10 cellular contexts compared by ENCODE assay signal in the genomic region with DNA sequence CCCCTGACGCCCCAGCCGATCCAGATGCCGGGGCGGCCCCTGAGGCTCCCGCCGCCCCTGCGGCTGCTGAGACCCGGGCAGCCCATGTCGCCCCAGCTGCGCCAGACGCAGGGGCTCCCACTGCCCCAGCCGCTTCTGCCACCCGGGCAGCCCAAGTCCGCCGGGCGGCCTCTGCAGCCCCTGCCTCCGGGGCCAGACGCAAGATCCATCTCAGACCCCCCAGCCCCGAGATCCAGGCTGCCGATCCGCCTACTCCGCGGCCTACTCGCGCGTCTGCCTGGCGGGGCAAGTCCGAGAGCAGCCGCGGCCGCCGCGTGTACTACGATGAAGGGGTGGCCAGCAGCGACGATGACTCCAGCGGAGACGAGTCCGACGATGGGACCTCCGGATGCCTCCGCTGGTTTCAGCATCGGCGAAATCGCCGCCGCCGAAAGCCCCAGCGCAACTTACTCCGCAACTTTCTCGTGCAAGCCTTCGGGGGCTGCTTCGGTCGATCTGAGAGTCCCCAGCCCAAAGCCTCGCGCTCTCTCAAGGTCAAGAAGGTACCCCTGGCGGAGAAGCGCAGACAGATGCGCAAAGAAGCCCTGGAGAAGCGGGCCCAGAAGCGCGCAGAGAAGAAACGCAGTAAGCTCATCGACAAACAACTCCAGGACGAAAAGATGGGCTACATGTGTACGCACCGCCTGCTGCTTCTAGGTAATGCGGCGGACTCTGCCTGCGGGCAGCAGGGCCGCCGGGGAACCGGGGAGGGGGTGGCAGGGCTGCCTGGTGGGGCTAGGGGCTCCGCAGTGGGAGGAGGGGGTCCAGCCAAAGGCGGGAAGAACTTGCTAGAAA. TPM values are rescaled to one million over a fixed set of nuclear protein-coding genes. Genes with fewer than 3 reads are reported as not detected.
DNase-seq lines count a peak whose midpoint lies in the region; ATAC-seq, FAIRE-seq and TF ChIP-seq lines count a peak whose summit lies in the region.
"Had no signal": no experiment of that assay in that cellular context is flagged by ENCODE, and none has a peak within 500 bp of the region (broad histone marks: within the 10 kb centered on the region; RNA-seq: fewer than 3 reads in every experiment).

No MANE protein-coding gene starts in this region.

- peak overlapping the region; percentile 41 for H2AFZ ChIP-seq in astrocyte (ENCODE audit: low read depth, low read length)

- no peak for TF ChIP-seq CTCF in astrocyte (IDR thresholded peaks at IDR 0.05; ENCODE audit: insufficient read depth, low read depth, low read length)
- no peak for TF ChIP-seq CTCF in stomach (IDR thresholded peaks at IDR 0.05)

- POLR2A ChIA-PET in activated CD4-positive, alpha-beta memory T cell treated with anti-CD3 and anti-CD28 coated beads for 36 hours (lab: Charles Lee) = no interaction called here
- POLR2A ChIA-PET in activated CD4-positive, alpha-beta memory T cell treated with anti-CD3 and anti-CD28 coated beads, Interleukin-2, amount 10 ng/mL, durations not matched to agents 7 days and 5 days (lab: Charles Lee) = no interaction called here

- H3K36me3 Mint-ChIP-seq in activated CD4-positive, alpha-beta memory T cell treated with anti-CD3 and anti-CD28 coated beads for 36 hours = no peaks in the 10 kb centered on the region
- H3K36me3 Mint-ChIP-seq in activated CD4-positive, alpha-beta memory T cell treated with anti-CD3 and anti-CD28 coated beads, Interleukin-2, amount 10 ng/mL, durations not matched to agents 7 days and 5 days (ENCODE audit: low read depth) = no peaks in the 10 kb centered on the region
- no peaks in the 10 kb centered on the region for H3K36me3 Mint-ChIP-seq in astrocyte (ENCODE audit: low read depth, unreplicated experiment)

- DNase-seq in activated CD4-positive, alpha-beta memory T cell treated with anti-CD3 and anti-CD28 coated beads for 36 hours = no peak
- DNase-seq in activated CD4-positive, alpha-beta memory T cell treated with anti-CD3 and anti-CD28 coated beads, Interleukin-2, amount 10 ng/mL, durations not matched to agents 7 days and 5 days = no peak
- no peak for DNase-seq in astrocyte (ENCODE audit: low read depth)
- DNase-seq in left kidney (ENCODE audit: low read depth, low spot score) = peak; percentile 47
- DNase-seq in stomach = no peak
- DNase-seq in stimulated activated naive CD4-positive, alpha-beta T cell (lab: John Stamatoyannopoulos, UW) = no peak
- DNase-seq: left colon had no signal

- intact Hi-C loops in activated CD4-positive, alpha-beta memory T cell treated with anti-CD3 and anti-CD28 coated beads for 36 hours (cut with micrococcal nuclease) = loop anchor here (5.0 kb wide), 2 partner anchors 203 to 618 kb away; a partner anchor contains a TSS
- intact Hi-C loops in stomach (cut with DNase I; ENCODE audit: low total_unique reads) = no loop called here

- CTCF ChIA-PET in activated CD4-positive, alpha-beta memory T cell treated with anti-CD3 and anti-CD28 coated beads for 36 hours (lab: Charles Lee) = no interaction called here
- CTCF ChIA-PET in activated CD4-positive, alpha-beta memory T cell treated with anti-CD3 and anti-CD28 coated beads, Interleukin-2, amount 10 ng/mL, durations not matched to agents 7 days and 5 days (lab: Charles Lee) = no interaction called here

- no peak for TF ChIP-seq POLR2A in stomach (IDR thresholded peaks at IDR 0.05)

- WGBS in stomach, 5 donors = 50 to 63% (median 58%) methylated on average over 61 to 75 of the region's 75 CpGs

- H3K36me3 ChIP-seq in astrocyte (ENCODE audit: insufficient read depth, low read length) (no peaks in the 10 kb centered on the region), stomach (no peaks in the 10 kb centered on the region)

- peaks cover 11% of the 10 kb centered on the region for H3K4me1 Mint-ChIP-seq in activated CD4-positive, alpha-beta memory T cell treated with anti-CD3 and anti-CD28 coated beads for 36 hours (ENCODE audit: low read depth)
- peaks cover 28% of the 10 kb centered on the region for H3K4me1 Mint-ChIP-seq in activated CD4-positive, alpha-beta memory T cell treated with anti-CD3 and anti-CD28 coated beads, Interleukin-2, amount 10 ng/mL, durations not matched to agents 7 days and 5 days
- peaks cover 2% of the 10 kb centered on the region for H3K4me1 Mint-ChIP-seq in astrocyte (ENCODE audit: low read depth, unreplicated experiment)

- no peak for FAIRE-seq in astrocyte (lab: Jason Lieb, UNC)

- peak overlapping the region; percentile 76 for H3K4me2 ChIP-seq in astrocyte (ENCODE audit: low read length)
- H3K4me2 ChIP-seq: BLaER1 treated with 17β-estradiol and CSF1 and Interleukin-3, amounts not matched to agents 10 nM and 100 nM had no signal

- ATAC-seq in GM21737 (IDR thresholded peaks at IDR 0.05; ENCODE audit: unreplicated experiment) (no peak), GM18868 (IDR thresholded peaks at IDR 0.05; ENCODE audit: unreplicated experiment) (no peak)
- ATAC-seq: left colon had no signal

- TF ChIP-seq EP300 in stomach (IDR thresholded peaks at IDR 0.05) = no peak

- H3K27me3 ChIP-seq in astrocyte (ENCODE audit: insufficient read depth, low read length) (peaks cover 37% of the 10 kb centered on the region), stomach (peaks cover 8 to 93% (median 71%) of the 10 kb centered on the region in 3 donors)

- no peak overlapping the region for H3K27ac Mint-ChIP-seq in activated CD4-positive, alpha-beta memory T cell treated with anti-CD3 and anti-CD28 coated beads for 36 hours
- H3K27ac Mint-ChIP-seq in activated CD4-positive, alpha-beta memory T cell treated with anti-CD3 and anti-CD28 coated beads, Interleukin-2, amount 10 ng/mL, durations not matched to agents 7 days and 5 days = no peak overlapping the region
- H3K27ac Mint-ChIP-seq in astrocyte (ENCODE audit: unreplicated experiment) = no peak overlapping the region

- H4K20me1 ChIP-seq in astrocyte (ENCODE audit: insufficient read depth, low read length) = no peaks in the 10 kb centered on the region
- H4K20me1 ChIP-seq: BLaER1 treated with 17β-estradiol and CSF1 and Interleukin-3, amounts not matched to agents 10 nM and 100 nM had no signal

- H3K4me1 ChIP-seq in astrocyte (ENCODE audit: insufficient read depth, low read length) (peaks cover 14% of the 10 kb centered on the region), stomach (peaks cover 15 to 45% (median 30%) of the 10 kb centered on the region in 4 donors)

- H3K9me3 Mint-ChIP-seq in activated CD4-positive, alpha-beta memory T cell treated with anti-CD3 and anti-CD28 coated beads for 36 hours = no peaks in the 10 kb centered on the region
- no peaks in the 10 kb centered on the region for H3K9me3 Mint-ChIP-seq in activated CD4-positive, alpha-beta memory T cell treated with anti-CD3 and anti-CD28 coated beads, Interleukin-2, amount 10 ng/mL, durations not matched to agents 7 days and 5 days
- H3K9me3 Mint-ChIP-seq in astrocyte (ENCODE audit: unreplicated experiment) = peaks cover 1% of the 10 kb centered on the region

- H3K9ac ChIP-seq in astrocyte (ENCODE audit: low read length) = no peak overlapping the region
- H3K9ac ChIP-seq: BLaER1 treated with 17β-estradiol and CSF1 and Interleukin-3, amounts not matched to agents 10 nM and 100 nM had no signal

- no peak overlapping the region for H3K4me3 ChIP-seq in astrocyte (ENCODE audit: insufficient read depth, low read depth, low read length)
- H3K4me3 ChIP-seq in stomach = peak overlapping the region; percentile 19 to 43 (median 23)

- H3K4me3 Mint-ChIP-seq in activated CD4-positive, alpha-beta memory T cell treated with anti-CD3 and anti-CD28 coated beads for 36 hours = peak overlapping the region; percentile 3
- H3K4me3 Mint-ChIP-seq in activated CD4-positive, alpha-beta memory T cell treated with anti-CD3 and anti-CD28 coated beads, Interleukin-2, amount 10 ng/mL, durations not matched to agents 7 days and 5 days = no peak overlapping the region
- no peak overlapping the region for H3K4me3 Mint-ChIP-seq in astrocyte (ENCODE audit: unreplicated experiment)

- H3K79me2 ChIP-seq in astrocyte (ENCODE audit: insufficient read depth, low read length) = peaks cover 7% of the 10 kb centered on the region

- H3K9me3 ChIP-seq in astrocyte (ENCODE audit: insufficient read depth, low read depth, low read length) = no peaks in the 10 kb centered on the region
- H3K9me3 ChIP-seq in stomach = no peaks in the 10 kb centered on the region

- H3K27ac ChIP-seq in astrocyte (ENCODE audit: low read depth, low read length) (no peak overlapping the region), stomach (no peak overlapping the region)
- H3K27ac ChIP-seq: BLaER1 treated with 17β-estradiol and CSF1 and Interleukin-3, amounts not matched to agents 10 nM and 100 nM had no signal

- H3K27me3 Mint-ChIP-seq in activated CD4-positive, alpha-beta memory T cell treated with anti-CD3 and anti-CD28 coated beads for 36 hours = peaks cover 38% of the 10 kb centered on the region
- peaks cover 73% of the 10 kb centered on the region for H3K27me3 Mint-ChIP-seq in activated CD4-positive, alpha-beta memory T cell treated with anti-CD3 and anti-CD28 coated beads, Interleukin-2, amount 10 ng/mL, durations not matched to agents 7 days and 5 days
- H3K27me3 Mint-ChIP-seq in astrocyte (ENCODE audit: low read depth, unreplicated experiment) = peaks cover 32% of the 10 kb centered on the region

RNA-seq across cellular contexts. Expression of a gene that starts 2.3 kb away (rescaled TPM):
- 100 to 1,000 TPM; 658 to 692 TPM for total RNA-seq in activated CD4-positive, alpha-beta memory T cell treated with anti-CD3 and anti-CD28 coated beads for 36 hours
- 100 to 1,000 TPM; 790 to 809 TPM for total RNA-seq in activated CD4-positive, alpha-beta memory T cell treated with anti-CD3 and anti-CD28 coated beads, Interleukin-2, amount 10 ng/mL, durations not matched to agents 7 days and 5 days
- total RNA-seq in astrocyte = 1,937 and 2,003 TPM in 2 replicates
- 1,000 to 10,000 TPM in 1 of 5 donors, 100 to 1,000 TPM in 4; 306 to 1,010 (median 502) TPM for total RNA-seq in stomach
- 100 to 1,000 TPM; 794 to 911 (median 842) TPM for polyA plus RNA-seq in stomach

RNA-seq across cellular contexts. Expression of a gene that starts 4.2 kb away (rescaled TPM):
- total RNA-seq in activated CD4-positive, alpha-beta memory T cell treated with anti-CD3 and anti-CD28 coated beads for 36 hours = 1 to 10 TPM; 1.1 to 1.3 TPM
- total RNA-seq in activated CD4-positive, alpha-beta memory T cell treated with anti-CD3 and anti-CD28 coated beads, Interleukin-2, amount 10 ng/mL, durations not matched to agents 7 days and 5 days = 1 to 10 TPM in 1 of 2 experiments, under 1 TPM in 1; 0.65 to 1.0 TPM
- total RNA-seq in astrocyte = 2.8 and 3.8 TPM in 2 replicates
- total RNA-seq in stomach = 10 to 100 TPM in 1 of 5 donors, 1 to 10 TPM in 1, under 1 TPM in 1, not detected in 2; 0.92 to 45.5 (median 2.6) TPM
- under 1 TPM in 1 of 3 donors, not detected in 2; 0.15 TPM for polyA plus RNA-seq in stomach
